In the genomic region with DNA sequence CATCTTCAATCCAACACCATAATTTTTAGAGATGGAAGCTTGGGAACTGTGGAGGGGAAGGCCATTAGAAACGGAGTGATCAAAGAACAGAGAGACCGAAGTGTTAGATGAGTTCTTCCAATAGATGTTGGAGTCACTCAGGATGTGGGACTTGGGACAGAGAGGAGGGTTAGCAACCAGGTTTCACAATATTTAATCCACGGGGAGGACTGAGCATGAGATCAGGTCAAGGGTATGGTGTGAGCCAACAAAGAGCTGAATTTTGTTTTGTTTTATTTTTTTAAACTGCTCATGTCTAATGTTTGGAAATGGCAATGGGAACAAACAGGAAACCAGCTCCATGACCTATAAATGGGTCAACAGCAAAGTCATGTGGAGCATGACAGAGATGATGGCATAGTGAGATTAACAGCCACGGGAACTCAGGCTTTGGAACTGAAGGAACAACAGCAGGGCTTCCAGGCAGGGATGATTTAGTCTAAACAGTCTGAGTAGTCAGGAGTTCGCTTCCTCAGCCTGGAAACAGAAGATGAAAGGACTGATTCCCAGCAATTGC, we compare ENCODE assay signal across 21 cellular contexts. TPM values are rescaled to one million over a fixed set of nuclear protein-coding genes. Genes with fewer than 3 reads are reported as not detected.
"Had no signal": no experiment of that assay in that cellular context is flagged by ENCODE, and none has a peak within 500 bp of the region (broad histone marks: within the 10 kb centered on the region; RNA-seq: fewer than 3 reads in every experiment).

No MANE protein-coding gene starts in this region.

- H3K4me1 ChIP-seq: esophagus squamous epithelium, foreskin keratinocyte, right lobe of liver, thyroid gland had no signal

- H3K27ac Mint-ChIP-seq: activated T-cell treated with anti-CD3 and anti-CD28 coated beads, Interleukin-2, amount 50 U/mL, for 72 hours; effector memory CD8-positive, alpha-beta T cell; progenitor cell of endocrine pancreas; stimulated activated naive B cell treated with anti-CD40 and anti-IgM and Interleukin-4, amounts not matched to agents 10 μg/mL and 1 μg/mL and 100 μg/mL, for 72 hours; T-helper 1 cell treated with Interleukin-12 subunit alpha and Interleukin-12 subunit beta and Interleukin-4 antibody, amounts not matched to agents 30 μg/mL and 1 μg/mL, for 36 hours had no signal

- H3K4me3 ChIP-seq: esophagus squamous epithelium, lung, right lobe of liver, thyroid gland had no signal

- H3K36me3 ChIP-seq: esophagus squamous epithelium, right lobe of liver, thyroid gland, WERI-Rb-1 had no signal

- H3K4me1 Mint-ChIP-seq: neural crest cell had no signal

- H3K4me3 Mint-ChIP-seq: activated T-cell treated with anti-CD3 and anti-CD28 coated beads, Interleukin-2, amount 50 U/mL, for 72 hours; effector memory CD8-positive, alpha-beta T cell; neural crest cell; stimulated activated naive B cell treated with anti-CD40 and anti-IgM and Interleukin-4, amounts not matched to agents 10 μg/mL and 1 μg/mL and 100 μg/mL, for 72 hours; T-helper 1 cell treated with Interleukin-12 subunit alpha and Interleukin-12 subunit beta and Interleukin-4 antibody, amounts not matched to agents 30 μg/mL and 1 μg/mL, for 36 hours had no signal

- H3K9me3 Mint-ChIP-seq: activated T-cell treated with anti-CD3 and anti-CD28 coated beads, Interleukin-2, amount 50 U/mL, for 72 hours; effector memory CD8-positive, alpha-beta T cell; neural crest cell; T-helper 1 cell treated with Interleukin-12 subunit alpha and Interleukin-12 subunit beta and Interleukin-4 antibody, amounts not matched to agents 30 μg/mL and 1 μg/mL, for 36 hours had no signal

- H3K27ac ChIP-seq: foreskin keratinocyte, right lobe of liver, thyroid gland, WERI-Rb-1 had no signal

- H3K27me3 ChIP-seq: esophagus squamous epithelium, foreskin keratinocyte, right lobe of liver, thyroid gland had no signal

- ATAC-seq: activated T-cell treated with anti-CD3 and anti-CD28 coated beads, Interleukin-2, amount 50 U/mL, for 72 hours; effector memory CD8-positive, alpha-beta T cell; foreskin keratinocyte; left colon; stimulated activated naive B cell treated with anti-CD40 and anti-IgM and Interleukin-4, amounts not matched to agents 10 μg/mL and 1 μg/mL and 100 μg/mL, for 72 hours had no signal

- DNase-seq: activated CD4-positive, alpha-beta T cell treated with anti-CD3 and anti-CD28 coated beads for 1 hour; activated effector memory CD4-positive, alpha-beta T cell treated with anti-CD3 and anti-CD28 coated beads, Interleukin-2, amount 50 U/mL, for 16 hours; activated naive CD4-positive, alpha-beta T cell treated with anti-CD3 and anti-CD28 coated beads, Interleukin-2, amount 50 U/mL, for 16 hours; activated T-cell treated with anti-CD3 and anti-CD28 coated beads, Interleukin-2, amount 50 U/mL, for 72 hours; caudate nucleus; effector memory CD8-positive, alpha-beta T cell; esophagus squamous epithelium; foreskin keratinocyte; hypothalamus; islet precursor cell; left colon; midbrain; right lobe of liver; stimulated activated naive B cell treated with anti-CD40 and anti-IgM and Interleukin-4, amounts not matched to agents 10 μg/mL and 1 μg/mL and 100 μg/mL, for 72 hours; thyroid gland; WERI-Rb-1 had no signal

RNA-seq across cellular contexts. Expression of a gene that starts 38.9 kb away (rescaled TPM):
- total RNA-seq: activated CD8-positive, alpha-beta memory T cell treated with anti-CD3 and anti-CD28 coated beads for 36 hours; foreskin keratinocyte had no signal
- polyA plus RNA-seq: foreskin keratinocyte had no signal
